In genomic region chr17:64146418-64147109, GRCh38 we compare ENCODE assay signal across 8 cellular contexts. TPM values are rescaled to one million over a fixed set of nuclear protein-coding genes. Genes with fewer than 3 reads are reported as not detected.
DNase-seq lines count a peak whose midpoint lies in the region; ATAC-seq and TF ChIP-seq lines count a peak whose summit lies in the region.

No MANE protein-coding gene starts in this region.

- no peak for TF ChIP-seq POLR2A in transverse colon (IDR thresholded peaks at IDR 0.05)

- CTCF ChIA-PET in naive thymus-derived CD4-positive, alpha-beta T cell (lab: Charles Lee), result interaction anchor here (0.7 to 2.9 kb wide), 8 partner anchors 13 to 244 kb away, joined by 3 to 18 read pairs (median 4); partner anchors contain the start of gene TEX2

- POLR2A ChIA-PET in naive thymus-derived CD4-positive, alpha-beta T cell (lab: Charles Lee), result interaction anchor here (0.6 to 9.4 kb wide), 58 partner anchors 9 to 445 kb away, joined by 3 to 173 read pairs (median 6); partner anchors contain the start of genes CD79B, CEP95, DDX5 and ERN1

- H3K4me1 ChIP-seq in naive thymus-derived CD4-positive, alpha-beta T cell (ENCODE audit: control insufficient read depth in 2 of 2, insufficient read depth in 2 of 2, low read length in 2 of 2), result peaks cover 11 to 12% of the 10 kb centered on the region in 2 donors
- H3K4me1 ChIP-seq in transverse colon, result peaks cover 8 to 20% (median 17%) of the 10 kb centered on the region in 4 donors

- H3K9me3 Mint-ChIP-seq in naive thymus-derived CD4-positive, alpha-beta T cell, result peaks cover 0 to 5% (median 0%) of the 10 kb centered on the region in 11 donors

- no peak overlapping the region for H3K4me3 Mint-ChIP-seq in naive thymus-derived CD4-positive, alpha-beta T cell

- peak overlapping the region; percentile 91 for H3K27ac ChIP-seq in naive thymus-derived CD4-positive, alpha-beta T cell (ENCODE audit: low read depth, low read length)
- peak overlapping the region; percentile 92 to 96 (median 94) for H3K27ac ChIP-seq in transverse colon

- peak; percentile 8 for ATAC-seq in HG02678 (IDR thresholded peaks at IDR 0.05; ENCODE audit: unreplicated experiment)
- ATAC-seq in naive thymus-derived CD4-positive, alpha-beta T cell, result peak; percentile 17
- ATAC-seq in HG02970 (IDR thresholded peaks at IDR 0.05; ENCODE audit: low FRiP score, unreplicated experiment), result no peak

- in situ Hi-C loops in transverse colon (cut with MboI; ENCODE audit: low pct_ligation_motif_present in 1 of 4, low pct_unique_long_range_greater_than_20kb in 1 of 4, low sequenced_read_pairs in 3 of 4), result loop anchor here in 2 of 4 donors (10.0 to 25.0 kb wide), 2 partner anchors 112 to 234 kb away; partner anchors contain the start of genes CSHL1 (in 1 of the 2) and GH1 (in 1 of the 2)

- no peaks in the 10 kb centered on the region for H3K27me3 ChIP-seq in naive thymus-derived CD4-positive, alpha-beta T cell (ENCODE audit: control insufficient read depth in 2 of 2, insufficient read depth in 2 of 2, low read length in 2 of 2)
- H3K27me3 ChIP-seq in transverse colon, result no peaks in the 10 kb centered on the region

- H3K4me1 Mint-ChIP-seq in naive thymus-derived CD4-positive, alpha-beta T cell, result peaks cover 11 to 34% (median 27%) of the 10 kb centered on the region in 7 donors

- peak; percentile 75 for DNase-seq in ELR (ENCODE audit: low read depth)
- peak; percentile 45 to 70 for DNase-seq in NCI-H526 (lab: John Stamatoyannopoulos, UW)
- peak; percentile 31 for DNase-seq in activated T-cell treated with anti-CD3 and anti-CD28 coated beads for 48 hours (ENCODE audit: low read depth)
- DNase-seq in fibroblast of gingiva (ENCODE audit: low read depth), result peak; percentile 72
- peak in 6 of 9 donors; percentile 52 to 75 (median 64) for DNase-seq in naive thymus-derived CD4-positive, alpha-beta T cell
- DNase-seq in transverse colon, result peak; percentile 60

- TF ChIP-seq EP300 in transverse colon (IDR thresholded peaks at IDR 0.05; ENCODE audit: low read depth), result no peak

- H3K27me3 Mint-ChIP-seq in naive thymus-derived CD4-positive, alpha-beta T cell, result no peaks in the 10 kb centered on the region

- intact Hi-C loops in naive thymus-derived CD4-positive, alpha-beta T cell (cut with micrococcal nuclease), result loop anchor here (1.0 to 10.0 kb wide), 10 partner anchors 136 to 831 kb away; partner anchors contain the start of genes CSHL1 (in 1 of the 2), GH1 (in 1 of the 2), MAP3K3 (in 1 of the 2) and POLG2 (in 1 of the 2)
- intact Hi-C loops in transverse colon (cut with DNase I; ENCODE audit: low total_unique reads), result loop anchor here (1.0 to 5.0 kb wide), 2 partner anchors 116 to 141 kb away; no protein-coding TSS in a partner anchor

- no peak overlapping the region for H3K27ac Mint-ChIP-seq in naive thymus-derived CD4-positive, alpha-beta T cell

- peak overlapping the region; percentile 72 for H3K4me3 ChIP-seq in naive thymus-derived CD4-positive, alpha-beta T cell (ENCODE audit: low read length)
- peak overlapping the region; percentile 62 to 87 (median 68) for H3K4me3 ChIP-seq in transverse colon

- no peaks in the 10 kb centered on the region for H3K9me3 ChIP-seq in naive thymus-derived CD4-positive, alpha-beta T cell (ENCODE audit: control insufficient read depth in 2 of 3, low read length in 3 of 3)
- H3K9me3 ChIP-seq in transverse colon, result no peaks in the 10 kb centered on the region

- 2 to 25% methylated on average over 2 to 34 of the region's 34 CpGs for WGBS in transverse colon (ENCODE audit: low coverage in 1 of 2), 2 donors

- no peak for TF ChIP-seq CTCF in transverse colon (IDR thresholded peaks at IDR 0.05)

- H3K36me3 Mint-ChIP-seq in naive thymus-derived CD4-positive, alpha-beta T cell, result peaks cover 0 to 25% (median 10%) of the 10 kb centered on the region in 5 donors

- H3K36me3 ChIP-seq in naive thymus-derived CD4-positive, alpha-beta T cell (ENCODE audit: control insufficient read depth in 2 of 3, insufficient read depth in 3 of 3, low read length in 3 of 3), result peaks cover 0 to 4% (median 0%) of the 10 kb centered on the region in 3 experiments
- no peaks in the 10 kb centered on the region for H3K36me3 ChIP-seq in transverse colon

RNA-seq across cellular contexts. Expression of gene ERN1, which starts 16.6 kb away (rescaled TPM):
- 100 to 1,000 TPM in 1 of 5 experiments, 10 to 100 TPM in 4; 52.6 to 110 (median 62.9) TPM for total RNA-seq in naive thymus-derived CD4-positive, alpha-beta T cell
- 10 to 100 TPM; 15.7 to 19.7 TPM for polyA plus RNA-seq in naive thymus-derived CD4-positive, alpha-beta T cell
- 10 to 100 TPM in 3 of 4 donors, 1 to 10 TPM in 1; 7.8 to 29.2 (median 12.8) TPM for total RNA-seq in transverse colon
